ENCODE assay signal across 19 cellular contexts in genomic region chr20:46211331-46211722, GRCh38.
DNase-seq lines count a peak whose midpoint lies in the region; ATAC-seq, FAIRE-seq and TF ChIP-seq lines count a peak whose summit lies in the region.
"Had no signal": no experiment of that assay in that cellular context is flagged by ENCODE, and none has a peak within 500 bp of the region (broad histone marks: within the 10 kb centered on the region; RNA-seq: fewer than 3 reads in every experiment).

No MANE protein-coding gene starts in this region.

- H3K9ac ChIP-seq in HepG2 (ENCODE audit: insufficient read depth, low read depth, low read length) (no peak overlapping the region), mesenchymal stem cell (ENCODE audit: low read length) (no peak overlapping the region)
- H3K9ac ChIP-seq: GM23248 had no signal

- no peak overlapping the region for H2AK5ac ChIP-seq in mesenchymal stem cell (ENCODE audit: low read length, severe bottlenecking)

- TF ChIP-seq CTCF in HepG2 (CRISPR knock-in tag; IDR thresholded peaks at IDR 0.05) (no peak), right lobe of liver (IDR thresholded peaks at IDR 0.05) (no peak), WERI-Rb-1 (IDR thresholded peaks at IDR 0.05; ENCODE audit: low read depth, low read length) (no peak)

- TF ChIP-seq RAD21 in HepG2 (CRISPR knock-in tag; IDR thresholded peaks at IDR 0.05), result no peak

- H2BK15ac ChIP-seq in mesenchymal stem cell (ENCODE audit: low read depth, poor library complexity, severe bottlenecking), result no peak overlapping the region

- no peak overlapping the region for H2BK120ac ChIP-seq in mesenchymal stem cell (ENCODE audit: low read depth, low read length)

- H2BK5ac ChIP-seq in mesenchymal stem cell (ENCODE audit: low read depth, low read length, poor library complexity, severe bottlenecking), result no peak overlapping the region

- H3K14ac ChIP-seq in mesenchymal stem cell (ENCODE audit: low read length in 2 of 2), result no peak overlapping the region

- H3K79me2 ChIP-seq in HepG2 (ENCODE audit: insufficient read depth, low read length), result no peaks in the 10 kb centered on the region

- H3K4ac ChIP-seq in mesenchymal stem cell (ENCODE audit: low read depth in 1 of 2, low read length in 2 of 2), result no peak overlapping the region

- intact Hi-C loops in HepG2 (cut with micrococcal nuclease; ENCODE audit: unreplicated experiment) (no loop called here), right lobe of liver (cut with DNase I) (no loop called here)

- H3K27ac ChIP-seq in HepG2 (ENCODE audit: extremely low read length, insufficient read depth, low read length), result no peak overlapping the region
- no peak overlapping the region for H3K27ac ChIP-seq in right lobe of liver
- H3K27ac ChIP-seq in WERI-Rb-1, result peak overlapping the region; percentile 58
- peak overlapping the region; percentile 16 for H3K27ac ChIP-seq in mesodermal cell (ENCODE audit: low read depth, low read length, severe bottlenecking)
- no peak overlapping the region for H3K27ac ChIP-seq in mesenchymal stem cell (ENCODE audit: low read length, poor library complexity, severe bottlenecking)
- H3K27ac ChIP-seq: GM23248 had no signal

- H2BK12ac ChIP-seq in mesenchymal stem cell (ENCODE audit: low read length in 2 of 2), result no peak overlapping the region

- no TSS peak for BruUV-seq in HepG2 (replicated peaks; lab: Mats Ljungman, UMichigan)

- in situ Hi-C loops in HepG2 (cut with HindIII; ENCODE audit: extremely low pct_ligation_motif_present, low pct_unique_long_range_greater_than_20kb), result no loop called here

- H2AFZ ChIP-seq in HepG2 (ENCODE audit: low read length) (no peak overlapping the region), mesenchymal stem cell (ENCODE audit: low read depth, low read length) (no peak overlapping the region)
- H2AFZ ChIP-seq: GM23248 had no signal

- no peaks in the 10 kb centered on the region for H3K4me1 ChIP-seq in HepG2 (ENCODE audit: insufficient read depth, low read length)
- no peaks in the 10 kb centered on the region for H3K4me1 ChIP-seq in right lobe of liver
- H3K4me1 ChIP-seq in mesodermal cell (ENCODE audit: control insufficient read depth, insufficient read depth, low read length, poor library complexity, severe bottlenecking), result peaks cover 26% of the 10 kb centered on the region
- H3K4me1 ChIP-seq in mesenchymal stem cell (ENCODE audit: control insufficient read depth, insufficient read depth, low read depth, low read length), result peaks cover 9% of the 10 kb centered on the region

- H3K18ac ChIP-seq in mesenchymal stem cell (ENCODE audit: low read depth in 1 of 2, low read length in 2 of 2), result no peak overlapping the region

- H3K4me3 ChIP-seq in HepG2 (replicated peaks in 1 of 3; ENCODE audit: insufficient read depth in 1 of 3, low read depth in 2 of 3, low read length in 3 of 3), result no peak overlapping the region
- no peak overlapping the region for H3K4me3 ChIP-seq in right lobe of liver
- peak overlapping the region; percentile 20 for H3K4me3 ChIP-seq in WERI-Rb-1 (ENCODE audit: low read depth, low read length)
- H3K4me3 ChIP-seq in mesodermal cell (ENCODE audit: extremely low read depth, insufficient read depth, low read length, poor library complexity, severe bottlenecking), result no peak overlapping the region
- no peak overlapping the region for H3K4me3 ChIP-seq in mesenchymal stem cell (ENCODE audit: insufficient read depth in 1 of 2, low read depth in 1 of 2, low read length in 2 of 2)
- H3K4me3 ChIP-seq: GM23248 had no signal

- FAIRE-seq in HepG2 (lab: Jason Lieb, UNC), result no peak
- FAIRE-seq: G401.6, GM12892, GM19239 had no signal

- POLR2A ChIA-PET in HepG2 (lab: Yijun Ruan, JAX), result no interaction called here

- H3K36me3 ChIP-seq in HepG2 (replicated peaks in 1 of 2; ENCODE audit: control insufficient read depth in 1 of 2, insufficient read depth in 2 of 2, low read length in 2 of 2), result no peaks in the 10 kb centered on the region
- H3K36me3 ChIP-seq in right lobe of liver, result no peaks in the 10 kb centered on the region
- H3K36me3 ChIP-seq in WERI-Rb-1, result no peaks in the 10 kb centered on the region
- H3K36me3 ChIP-seq in mesodermal cell (ENCODE audit: control insufficient read depth, insufficient read depth, low read length), result no peaks in the 10 kb centered on the region
- H3K36me3 ChIP-seq in mesenchymal stem cell (ENCODE audit: control insufficient read depth in 1 of 2, insufficient read depth in 2 of 2, low read depth in 1 of 2, low read length in 2 of 2), result no peaks in the 10 kb centered on the region

- no peak for DNase-seq in HepG2 (ENCODE audit: low spot score)
- DNase-seq in right lobe of liver, result no peak
- peak; percentile 63 for DNase-seq in WERI-Rb-1
- no peak for DNase-seq in mesenchymal stem cell
- DNase-seq in activated CD4-positive, alpha-beta T cell treated with anti-CD3 and anti-CD28 coated beads for 1 hour, result no peak
- DNase-seq: C1 segment of cervical spinal cord; Calu3; CD4-positive, alpha-beta memory T cell; COR-L47; DND-41; GM23248; H9; HFFc6 had no signal

- no peak overlapping the region for H3K4me2 ChIP-seq in HepG2 (ENCODE audit: low read depth, low read length)
- no peak overlapping the region for H3K4me2 ChIP-seq in mesenchymal stem cell (ENCODE audit: low read length, poor library complexity, severe bottlenecking)

- no peaks in the 10 kb centered on the region for H4K20me1 ChIP-seq in HepG2 (ENCODE audit: insufficient read depth, low read length)

- CTCF ChIA-PET in HepG2 (lab: Yijun Ruan, JAX; ENCODE audit: low intra/inter-chr PET ratio, low total read pairs), result no interaction called here

- H3K9me3 ChIP-seq in HepG2 (ENCODE audit: low read length), result no peaks in the 10 kb centered on the region
- no peaks in the 10 kb centered on the region for H3K9me3 ChIP-seq in right lobe of liver
- H3K9me3 ChIP-seq in WERI-Rb-1 (ENCODE audit: severe bottlenecking), result no peaks in the 10 kb centered on the region
- no peaks in the 10 kb centered on the region for H3K9me3 ChIP-seq in mesodermal cell (ENCODE audit: control insufficient read depth, low read length)
- no peaks in the 10 kb centered on the region for H3K9me3 ChIP-seq in mesenchymal stem cell (ENCODE audit: control insufficient read depth, low read length)

- H3K23ac ChIP-seq in mesenchymal stem cell (ENCODE audit: low read length in 2 of 2), result no peak overlapping the region

- TF ChIP-seq EP300 in HepG2 (IDR thresholded peaks at IDR 0.05; ENCODE audit: low read depth in 2 of 2, low read length in 2 of 2), result no peak
- TF ChIP-seq EP300 in HepG2 (CRISPR knock-in tag; IDR thresholded peaks at IDR 0.05; ENCODE audit: borderline replicate concordance), result no peak

- 9% methylated on average over 5 of the region's 8 CpGs for WGBS in HepG2 (ENCODE audit: low lambda C conversion rate)
- WGBS in right lobe of liver (ENCODE audit: insufficient coverage, low coverage, low lambda C conversion rate, missing lambda C conversion rate), result 60% methylated on average over 1 of the region's 8 CpGs
- 69 to 71% methylated on average over 4 to 5 of the region's 8 CpGs for WGBS in mesodermal cell (ENCODE audit: insufficient coverage in 2 of 2), 2 experiments
- 71% methylated on average over 7 of the region's 8 CpGs for WGBS in mesenchymal stem cell

- H4K91ac ChIP-seq in mesenchymal stem cell (ENCODE audit: low read length), result no peak overlapping the region

- ATAC-seq in HepG2 (no peak), right lobe of liver (no peak), HG02973 (IDR thresholded peaks at IDR 0.05; ENCODE audit: unreplicated experiment) (no peak)
- ATAC-seq: HCT116 had no signal

- TF ChIP-seq POLR2A in HepG2 (IDR thresholded peaks at IDR 0.05; ENCODE audit: insufficient read depth in 1 of 2, low read depth in 2 of 2, low read length in 2 of 2), result no peak
- no peak for TF ChIP-seq POLR2A in right lobe of liver (IDR thresholded peaks at IDR 0.05)

- peaks cover 9 to 75% of the 10 kb centered on the region in 2 experiments for H3K27me3 ChIP-seq in HepG2 (ENCODE audit: control insufficient read depth in 1 of 2, insufficient read depth in 2 of 2, low read length in 2 of 2)
- H3K27me3 ChIP-seq in right lobe of liver, result peaks cover 0 to 11% of the 10 kb centered on the region in 2 donors
- H3K27me3 ChIP-seq in WERI-Rb-1 (ENCODE audit: insufficient read depth, low read depth, severe bottlenecking), result no peaks in the 10 kb centered on the region
- H3K27me3 ChIP-seq in mesenchymal stem cell (ENCODE audit: control insufficient read depth in 1 of 2, insufficient read depth in 1 of 2, low read length in 2 of 2), result peaks cover 10 to 25% of the 10 kb centered on the region in 2 experiments

- H4K8ac ChIP-seq in mesenchymal stem cell (ENCODE audit: low read length), result no peak overlapping the region

- H3K79me1 ChIP-seq in mesenchymal stem cell (replicated peaks; ENCODE audit: low read length, poor library complexity, severe bottlenecking), result no peaks in the 10 kb centered on the region

TF ChIP-seq in HepG2, 621 proteins besides CTCF, POLR2A, EP300 and RAD21:
- TF ChIP-seq POLR2AphosphoS5 (IDR thresholded peaks at IDR 0.05; ENCODE audit: low read depth, low read length) (no peak), BRCA1 (CRISPR knock-in tag; IDR thresholded peaks at IDR 0.05) (no peak), EED (CRISPR knock-in tag; IDR thresholded peaks at IDR 0.05) (no peak), ZNF629 (CRISPR knock-in tag; conservative IDR thresholded peaks at IDR 0.05) (peak; percentile 53)
TF ChIP-seq in HepG2: peak in this region for 1.

Comparison
In these comparisons a context has a peak if more than half of its experiments do, and no peak if none do; other contexts are left out.
1. H3K27ac ChIP-seq: peak in WERI-Rb-1 (single experiment) and mesodermal cell (single experiment); none in HepG2 (single experiment), right lobe of liver (0 of 3) and mesenchymal stem cell (single experiment).